16 cellular contexts compared by ENCODE assay signal in genomic region chr3:64578384-64578783, GRCh38.
"Had no signal": no experiment of that assay in that cellular context is flagged by ENCODE, and none has a peak within 500 bp of the region (broad histone marks: within the 10 kb centered on the region; RNA-seq: fewer than 3 reads in every experiment).

No MANE protein-coding gene starts in this region.

- H3K4me2 ChIP-seq: neural progenitor cell, smooth muscle cell had no signal

- H3K27me3 Mint-ChIP-seq: central memory CD8-positive, alpha-beta T cell; natural killer cell treated with Interleukin-12 subunit alpha and Interleukin-12 subunit beta and Interleukin-15 and Interleukin-18, amount 100 ng/mL, for 72 hours; type B pancreatic cell had no signal

- H3K9me3 Mint-ChIP-seq: central memory CD8-positive, alpha-beta T cell; neural progenitor cell; type B pancreatic cell had no signal

- H3K36me3 Mint-ChIP-seq: natural killer cell treated with Interleukin-12 subunit alpha and Interleukin-12 subunit beta and Interleukin-15 and Interleukin-18, amount 100 ng/mL, for 72 hours; type B pancreatic cell had no signal

- H3K4me3 ChIP-seq: gastrocnemius medialis, mucosa of descending colon, neural progenitor cell, ovary, smooth muscle cell, suprapubic skin, thyroid gland had no signal

- H3K9ac ChIP-seq: neural progenitor cell had no signal

- H3K4me1 Mint-ChIP-seq: central memory CD8-positive, alpha-beta T cell had no signal

- H3K36me3 ChIP-seq: gastrocnemius medialis, neural progenitor cell, ovary, suprapubic skin, thyroid gland had no signal

- H3K27ac Mint-ChIP-seq: natural killer cell treated with Interleukin-12 subunit alpha and Interleukin-12 subunit beta and Interleukin-15 and Interleukin-18, amount 100 ng/mL, for 72 hours; neural progenitor cell; type B pancreatic cell had no signal

- H3K4me1 ChIP-seq: gastrocnemius medialis, thyroid gland had no signal

- H3K27ac ChIP-seq: gastrocnemius medialis, neural progenitor cell, ovary, suprapubic skin, thyroid gland had no signal

- FAIRE-seq: urothelium cell line had no signal

- H3K4me3 Mint-ChIP-seq: central memory CD8-positive, alpha-beta T cell; natural killer cell treated with Interleukin-12 subunit alpha and Interleukin-12 subunit beta and Interleukin-15 and Interleukin-18, amount 100 ng/mL, for 72 hours; neural progenitor cell; type B pancreatic cell had no signal

- H3K9me3 ChIP-seq: gastrocnemius medialis, mucosa of descending colon, ovary, suprapubic skin, thyroid gland had no signal

- H2AFZ ChIP-seq: neural progenitor cell had no signal

- DNase-seq: gastrocnemius medialis; glutamatergic neuron; mucosa of descending colon; nucleus accumbens; ovary; right cardiac atrium; stimulated activated CD4-positive, alpha-beta T cell treated with anti-CD3 and anti-CD28 coated beads, Interleukin-2, amount 100 ng/mL, for 48 hours; stimulated activated naive CD8-positive, alpha-beta T cell treated with anti-CD3 and anti-CD28 coated beads, Interleukin-15, Interleukin-2, amounts not matched to agents 100 U/mL and 50 U/mL, for 24 hours; thyroid gland had no signal

- ATAC-seq: gastrocnemius medialis; mucosa of descending colon; natural killer cell treated with Interleukin-12 subunit alpha and Interleukin-12 subunit beta and Interleukin-15 and Interleukin-18, amount 100 ng/mL, for 72 hours; stimulated activated naive CD8-positive, alpha-beta T cell treated with anti-CD3 and anti-CD28 coated beads, Interleukin-15, Interleukin-2, amounts not matched to agents 100 U/mL and 50 U/mL, for 24 hours had no signal

- H3K27me3 ChIP-seq: gastrocnemius medialis, neural progenitor cell, ovary, suprapubic skin, thyroid gland had no signal
